ENCODE assay signal across 7 cellular contexts in the genomic region with DNA sequence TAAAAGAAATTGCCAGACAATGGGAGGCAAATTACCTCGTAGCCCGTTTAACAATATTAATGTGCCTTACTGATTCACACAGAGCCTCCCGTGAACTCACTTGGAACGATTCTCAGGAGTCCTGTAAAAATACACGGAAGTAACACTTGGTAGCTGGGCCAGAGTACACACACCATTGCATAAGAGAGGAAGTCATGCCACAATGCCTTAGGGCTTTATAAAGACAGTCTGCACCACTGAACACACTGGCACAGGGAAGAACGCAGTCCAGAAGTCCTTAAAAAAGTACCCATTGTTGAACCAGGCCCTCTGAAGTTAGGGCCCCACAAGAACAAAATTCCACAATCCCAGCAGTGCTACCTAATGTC. TPM values are rescaled to one million over a fixed set of nuclear protein-coding genes. Genes with fewer than 3 reads are reported as not detected.
DNase-seq lines count a peak whose midpoint lies in the region; FAIRE-seq and TF ChIP-seq lines count a peak whose summit lies in the region.

No MANE protein-coding gene starts in this region.

- no peaks in the 10 kb centered on the region for H3K36me3 Mint-ChIP-seq in astrocyte (ENCODE audit: low read depth, unreplicated experiment)

- no peak overlapping the region for H3K9ac ChIP-seq in astrocyte (ENCODE audit: low read length)

- intact Hi-C loops in uterus (cut with DNase I; ENCODE audit: low total_unique reads) = no loop called here

- H3K36me3 ChIP-seq in astrocyte (ENCODE audit: insufficient read depth, low read length) = no peaks in the 10 kb centered on the region
- H3K36me3 ChIP-seq in uterus = no peaks in the 10 kb centered on the region

- no peak for TF ChIP-seq CTCF in astrocyte (IDR thresholded peaks at IDR 0.05; ENCODE audit: insufficient read depth, low read depth, low read length)
- TF ChIP-seq CTCF in uterus (IDR thresholded peaks at IDR 0.05) = no peak
- no peak for TF ChIP-seq CTCF in GM10248 (IDR thresholded peaks at IDR 0.05; ENCODE audit: control extremely low read depth, extremely low read depth, low read depth, missing control alignments)

- POLR2A ChIA-PET in GM10248 (lab: Yijun Ruan, JAX) = interaction anchor here (1.8 kb wide), 1 partner anchor 111 kb away, joined by 8 read pairs; the partner anchor contains the start of gene WDR1

- H3K4me2 ChIP-seq in astrocyte (ENCODE audit: low read length) = no peak overlapping the region

- CTCF ChIA-PET in GM10248 (lab: Yijun Ruan, JAX) = interaction anchor here (1.6 to 8.0 kb wide), 5 partner anchors 8 to 34 kb away, joined by 4 to 63 read pairs (median 6); no protein-coding TSS in a partner anchor

- FAIRE-seq in GM19239 (lab: Jason Lieb, UNC) = peak; percentile 71
- no peak for FAIRE-seq in astrocyte (lab: Jason Lieb, UNC)

- H3K9me3 ChIP-seq in astrocyte (ENCODE audit: insufficient read depth, low read depth, low read length) = no peaks in the 10 kb centered on the region
- no peaks in the 10 kb centered on the region for H3K9me3 ChIP-seq in uterus

- H3K27ac ChIP-seq in astrocyte (ENCODE audit: low read depth, low read length) = no peak overlapping the region
- peak overlapping the region; percentile 76 for H3K27ac ChIP-seq in layer of hippocampus (ENCODE audit: low read depth, low read length)
- peak overlapping the region; percentile 35 to 50 for H3K27ac ChIP-seq in uterus

- DNase-seq in GM19239 (ENCODE audit: insufficient read length, low spot score) (no peak), HT1080 (ENCODE audit: low read depth) (peak; percentile 48), astrocyte (ENCODE audit: low read depth) (peak; percentile 21), uterus (peak in 1 of 2 donors; percentile 48), iPS-NIHi7 (ENCODE audit: extremely low spot score) (no peak), GM10248 (ENCODE audit: extremely low spot score) (no peak)

- H2AFZ ChIP-seq in astrocyte (ENCODE audit: low read depth, low read length) = peak overlapping the region; percentile 40

- H3K27me3 ChIP-seq in astrocyte (ENCODE audit: insufficient read depth, low read length) (no peaks in the 10 kb centered on the region), layer of hippocampus (ENCODE audit: control insufficient read depth, insufficient read depth, low read length) (no peaks in the 10 kb centered on the region), uterus (no peaks in the 10 kb centered on the region)

- peaks cover 39% of the 10 kb centered on the region for H3K4me1 Mint-ChIP-seq in astrocyte (ENCODE audit: low read depth, unreplicated experiment)

- no peak overlapping the region for H3K27ac Mint-ChIP-seq in astrocyte (ENCODE audit: unreplicated experiment)

- H3K9me3 Mint-ChIP-seq in astrocyte (ENCODE audit: unreplicated experiment) = peaks cover 2% of the 10 kb centered on the region

- H3K27me3 Mint-ChIP-seq in astrocyte (ENCODE audit: low read depth, unreplicated experiment) = no peaks in the 10 kb centered on the region

- no peaks in the 10 kb centered on the region for H3K79me2 ChIP-seq in astrocyte (ENCODE audit: insufficient read depth, low read length)

- TF ChIP-seq POLR2A in uterus (IDR thresholded peaks at IDR 0.05) = no peak

- no peak overlapping the region for H3K4me3 Mint-ChIP-seq in astrocyte (ENCODE audit: unreplicated experiment)

- no peaks in the 10 kb centered on the region for H4K20me1 ChIP-seq in astrocyte (ENCODE audit: insufficient read depth, low read length)

- H3K4me1 ChIP-seq in astrocyte (ENCODE audit: insufficient read depth, low read length) = no peaks in the 10 kb centered on the region
- H3K4me1 ChIP-seq in uterus = no peaks in the 10 kb centered on the region

- H3K4me3 ChIP-seq in astrocyte (ENCODE audit: insufficient read depth, low read depth, low read length) (no peak overlapping the region), uterus (no peak overlapping the region)

RNA-seq across cellular contexts. Expression of gene SLC2A9, which starts 15.1 kb away (rescaled TPM):
- 0.27 and 0.37 TPM in 2 replicates for total RNA-seq in HT1080 (2014; rRNA removed; shearing (Covaris generic))
- 0.26 and 0.47 TPM in 2 replicates for polyA plus RNA-seq in HT1080 (2015; cell fraction: cytosol; rRNA removed)
- polyA plus RNA-seq in HT1080 (2015; cell fraction: nucleus; rRNA removed) = 0.17 and 2.0 TPM in 2 replicates
- total RNA-seq in astrocyte = 0.54 and 0.62 TPM in 2 replicates
- total RNA-seq in uterus = 1 to 10 TPM in 3 of 4 donors, under 1 TPM in 1; 0.51 to 9.3 (median 7.1) TPM

Comparison
In these comparisons a context has a peak if more than half of its experiments do, and no peak if none do; other contexts are left out.
1. DNase-seq: peak in HT1080 (single experiment) and astrocyte (single experiment); none in GM19239 (single experiment), iPS-NIHi7 (single experiment) and GM10248 (single experiment).